In the genomic region with DNA sequence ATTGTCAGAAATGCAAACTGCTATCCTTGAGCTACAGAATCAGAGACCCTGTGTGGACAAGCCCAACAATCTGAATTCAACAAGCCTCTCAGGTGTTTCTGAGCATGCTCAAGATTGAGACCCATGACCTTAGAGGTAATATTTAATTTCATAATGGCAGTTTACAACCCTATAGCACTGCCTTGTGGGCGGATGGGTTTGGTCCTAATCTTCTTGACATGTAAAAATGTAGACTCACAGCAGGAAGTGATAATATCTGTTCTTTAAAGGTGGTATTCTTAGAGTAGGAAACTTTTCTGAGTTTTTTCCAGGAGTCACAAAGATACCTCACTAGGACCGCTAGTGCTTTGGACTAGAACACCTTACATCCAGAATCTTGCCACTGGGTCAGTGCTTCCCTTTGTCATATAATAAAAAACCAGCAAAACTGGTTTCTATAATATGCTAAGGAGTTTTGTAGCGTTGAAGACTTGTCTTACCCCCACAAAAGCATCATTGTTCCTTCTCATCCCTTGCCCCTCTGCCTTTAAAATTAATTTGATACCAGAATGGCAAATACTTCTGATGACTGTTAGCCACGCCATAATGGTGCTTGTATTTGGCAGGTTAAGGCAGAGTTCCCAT, we compare ENCODE assay signal across 16 cellular contexts. TPM values are rescaled to one million over a fixed set of nuclear protein-coding genes. Genes with fewer than 3 reads are reported as not detected.
DNase-seq lines count a peak whose midpoint lies in the region; ATAC-seq and TF ChIP-seq lines count a peak whose summit lies in the region.
"Had no signal": no experiment of that assay in that cellular context is flagged by ENCODE, and none has a peak within 500 bp of the region (broad histone marks: within the 10 kb centered on the region; RNA-seq: fewer than 3 reads in every experiment).

No MANE protein-coding gene starts in this region.

- H3K9me3 Mint-ChIP-seq in activated T-cell treated with anti-CD3 and anti-CD28 coated beads, Interleukin-2, amount 50 U/mL, for 72 hours: no peaks in the 10 kb centered on the region
- peaks cover 0 to 3% (median 0%) of the 10 kb centered on the region in 11 donors for H3K9me3 Mint-ChIP-seq in naive thymus-derived CD4-positive, alpha-beta T cell
- no peaks in the 10 kb centered on the region for H3K9me3 Mint-ChIP-seq in stimulated activated effector memory CD8-positive, alpha-beta T cell treated with anti-CD3 and anti-CD28 coated beads, Interleukin-12 subunit alpha, Interleukin-12 subunit beta, amount 100 ng/mL, for 72 hours
- H3K9me3 Mint-ChIP-seq: activated T-helper 1 cell treated with anti-CD3 and anti-CD28 coated beads, Interleukin-12 subunit alpha, Interleukin-12 subunit beta, Interleukin-2, Interleukin-4 antibody, amounts not matched to agents 30 ng/mL and 10 ng/mL and 1 ng/mL, durations not matched to agents 14 hours and 24 hours and 36 hours had no signal

- H3K4me3 ChIP-seq in LNCaP clone FGC (ENCODE audit: low read depth, low read length): no peak overlapping the region
- H3K4me3 ChIP-seq in naive thymus-derived CD4-positive, alpha-beta T cell (ENCODE audit: low read length): no peak overlapping the region
- H3K4me3 ChIP-seq: dorsolateral prefrontal cortex, lower lobe of right lung had no signal

- CTCF ChIA-PET in naive thymus-derived CD4-positive, alpha-beta T cell (lab: Charles Lee): interaction anchor here (1.3 kb wide), 1 partner anchor 165 kb away, joined by 4 read pairs; no protein-coding TSS in a partner anchor

- no peaks in the 10 kb centered on the region for H3K27me3 Mint-ChIP-seq in activated T-cell treated with anti-CD3 and anti-CD28 coated beads, Interleukin-2, amount 50 U/mL, for 72 hours (ENCODE audit: low read depth)
- no peaks in the 10 kb centered on the region for H3K27me3 Mint-ChIP-seq in naive thymus-derived CD4-positive, alpha-beta T cell

- no peak for DNase-seq in activated T-cell treated with anti-CD3 and anti-CD28 coated beads, Interleukin-2, amount 50 U/mL, for 72 hours
- no peak for DNase-seq in activated T-cell treated with anti-CD3 and anti-CD28 coated beads for 4 hours
- peak; percentile 10 for DNase-seq in LNCaP clone FGC (ENCODE audit: low read depth)
- peak; percentile 3 to 18 for DNase-seq in activated CD4-positive, alpha-beta T cell treated with anti-CD3 and anti-CD28 coated beads, Interleukin-2, amount 50 U/mL, for 4 hours
- peak in 7 of 9 donors; percentile 4 to 36 (median 18) for DNase-seq in naive thymus-derived CD4-positive, alpha-beta T cell
- no peak for DNase-seq in stimulated activated effector memory CD8-positive, alpha-beta T cell treated with anti-CD3 and anti-CD28 coated beads, Interleukin-12 subunit alpha, Interleukin-12 subunit beta, amount 100 ng/mL, for 72 hours (ENCODE audit: low spot score in 2 of 2)
- DNase-seq in SHP77 treated with DMSO at 0.1 percent for 48 hours (lab: John Stamatoyannopoulos, UW): no peak
- DNase-seq: anterior cingulate cortex, dorsolateral prefrontal cortex, lower lobe of right lung, NCI-H1105, NCI-H446 treated with DMSO at 0.1 percent for 48 hours had no signal

- H3K9me3 ChIP-seq in naive thymus-derived CD4-positive, alpha-beta T cell (ENCODE audit: control insufficient read depth in 2 of 3, low read length in 3 of 3): no peaks in the 10 kb centered on the region
- H3K9me3 ChIP-seq: lower lobe of right lung had no signal

- peak overlapping the region; percentile 27 for H3K27ac Mint-ChIP-seq in activated T-cell treated with anti-CD3 and anti-CD28 coated beads, Interleukin-2, amount 50 U/mL, for 72 hours
- peak overlapping the region in 2 of 9 donors; percentile 6 to 22 for H3K27ac Mint-ChIP-seq in naive thymus-derived CD4-positive, alpha-beta T cell
- no peak overlapping the region for H3K27ac Mint-ChIP-seq in stimulated activated effector memory CD8-positive, alpha-beta T cell treated with anti-CD3 and anti-CD28 coated beads, Interleukin-12 subunit alpha, Interleukin-12 subunit beta, amount 100 ng/mL, for 72 hours

- POLR2A ChIA-PET in naive thymus-derived CD4-positive, alpha-beta T cell (lab: Charles Lee): interaction anchor here (0.6 kb wide), 1 partner anchor 53 kb away, joined by 3 read pairs; the partner anchor contains the start of gene E2F3

- H3K4me3 Mint-ChIP-seq in activated T-cell treated with anti-CD3 and anti-CD28 coated beads, Interleukin-2, amount 50 U/mL, for 72 hours: no peak overlapping the region
- no peak overlapping the region for H3K4me3 Mint-ChIP-seq in naive thymus-derived CD4-positive, alpha-beta T cell
- H3K4me3 Mint-ChIP-seq in stimulated activated effector memory CD8-positive, alpha-beta T cell treated with anti-CD3 and anti-CD28 coated beads, Interleukin-12 subunit alpha, Interleukin-12 subunit beta, amount 100 ng/mL, for 72 hours: no peak overlapping the region
- H3K4me3 Mint-ChIP-seq: activated T-helper 1 cell treated with anti-CD3 and anti-CD28 coated beads, Interleukin-12 subunit alpha, Interleukin-12 subunit beta, Interleukin-2, Interleukin-4 antibody, amounts not matched to agents 30 ng/mL and 10 ng/mL and 1 ng/mL, durations not matched to agents 14 hours and 24 hours and 36 hours had no signal

- TF ChIP-seq CTCF in LNCaP clone FGC (IDR thresholded peaks at IDR 0.05; ENCODE audit: control insufficient read depth, extremely low read depth, insufficient read depth): no peak

- H3K4me1 ChIP-seq in naive thymus-derived CD4-positive, alpha-beta T cell (ENCODE audit: control insufficient read depth in 2 of 2, insufficient read depth in 2 of 2, low read length in 2 of 2): no peaks in the 10 kb centered on the region
- H3K4me1 ChIP-seq: lower lobe of right lung had no signal

- H3K27ac ChIP-seq in naive thymus-derived CD4-positive, alpha-beta T cell (ENCODE audit: low read depth, low read length): no peak overlapping the region
- H3K27ac ChIP-seq: dorsolateral prefrontal cortex, lower lobe of right lung had no signal

- H3K4me1 Mint-ChIP-seq in activated T-cell treated with anti-CD3 and anti-CD28 coated beads, Interleukin-2, amount 50 U/mL, for 72 hours (ENCODE audit: low read depth): peaks cover 25% of the 10 kb centered on the region
- H3K4me1 Mint-ChIP-seq in naive thymus-derived CD4-positive, alpha-beta T cell: peaks cover 8 to 37% (median 29%) of the 10 kb centered on the region in 7 donors
- H3K4me1 Mint-ChIP-seq in stimulated activated effector memory CD8-positive, alpha-beta T cell treated with anti-CD3 and anti-CD28 coated beads, Interleukin-12 subunit alpha, Interleukin-12 subunit beta, amount 100 ng/mL, for 72 hours: peaks cover 41% of the 10 kb centered on the region

- no peaks in the 10 kb centered on the region for H3K36me3 ChIP-seq in naive thymus-derived CD4-positive, alpha-beta T cell (ENCODE audit: control insufficient read depth in 2 of 3, insufficient read depth in 3 of 3, low read length in 3 of 3)
- H3K36me3 ChIP-seq: lower lobe of right lung had no signal

- peaks cover 5 to 19% of the 10 kb centered on the region in 2 donors for H3K36me3 Mint-ChIP-seq in activated T-cell treated with anti-CD3 and anti-CD28 coated beads, Interleukin-2, amount 50 U/mL, for 72 hours (ENCODE audit: insufficient read depth in 2 of 2)
- H3K36me3 Mint-ChIP-seq in naive thymus-derived CD4-positive, alpha-beta T cell: peaks cover 0 to 34% (median 27%) of the 10 kb centered on the region in 5 donors
- peaks cover 14% of the 10 kb centered on the region for H3K36me3 Mint-ChIP-seq in stimulated activated effector memory CD8-positive, alpha-beta T cell treated with anti-CD3 and anti-CD28 coated beads, Interleukin-12 subunit alpha, Interleukin-12 subunit beta, amount 100 ng/mL, for 72 hours

- no peak for ATAC-seq in activated T-cell treated with anti-CD3 and anti-CD28 coated beads, Interleukin-2, amount 50 U/mL, for 72 hours (replicated peaks in 1 of 2)
- peak; percentile 69 for ATAC-seq in naive thymus-derived CD4-positive, alpha-beta T cell
- ATAC-seq in stimulated activated effector memory CD8-positive, alpha-beta T cell treated with anti-CD3 and anti-CD28 coated beads, Interleukin-12 subunit alpha, Interleukin-12 subunit beta, amount 100 ng/mL, for 72 hours: no peak
- ATAC-seq in GM18858 (IDR thresholded peaks at IDR 0.05; ENCODE audit: unreplicated experiment): no peak
- ATAC-seq: lower lobe of right lung, Panc1, sciatic nerve had no signal

- intact Hi-C loops in naive thymus-derived CD4-positive, alpha-beta T cell (cut with micrococcal nuclease): loop anchor here (1.0 to 5.0 kb wide), 3 partner anchors 50 to 163 kb away; partner anchors contain the start of gene E2F3 (in 1 of the 2)

- H3K27me3 ChIP-seq in naive thymus-derived CD4-positive, alpha-beta T cell (ENCODE audit: control insufficient read depth in 2 of 2, insufficient read depth in 2 of 2, low read length in 2 of 2): no peaks in the 10 kb centered on the region
- H3K27me3 ChIP-seq: dorsolateral prefrontal cortex had no signal

RNA-seq across cellular contexts. Expression of gene E2F3, which starts 52.6 kb away (rescaled TPM):
- total RNA-seq in activated T-cell treated with anti-CD3 and anti-CD28 coated beads, Interleukin-2, amount 50 U/mL, for 72 hours: 10 to 100 TPM; 17.5 to 18.0 TPM
- 10 to 100 TPM in 4 of 5 experiments, 1 to 10 TPM in 1; 5.1 to 39.2 (median 30.8) TPM for total RNA-seq in naive thymus-derived CD4-positive, alpha-beta T cell
- 1 to 10 TPM; 3.0 to 3.5 TPM for polyA plus RNA-seq in naive thymus-derived CD4-positive, alpha-beta T cell

Comparison
In these comparisons a context has a peak if more than half of its experiments do, and no peak if none do; other contexts are left out.
1. DNase-seq: peak in LNCaP clone FGC (single experiment), activated CD4-positive, alpha-beta T cell treated with anti-CD3 and anti-CD28 coated beads, Interleukin-2, amount 50 U/mL, for 4 hours (2 of 2) and naive thymus-derived CD4-positive, alpha-beta T cell (7 of 9); none in activated T-cell treated with anti-CD3 and anti-CD28 coated beads, Interleukin-2, amount 50 U/mL, for 72 hours (0 of 2), activated T-cell treated with anti-CD3 and anti-CD28 coated beads for 4 hours (single experiment), stimulated activated effector memory CD8-positive, alpha-beta T cell treated with anti-CD3 and anti-CD28 coated beads, Interleukin-12 subunit alpha, Interleukin-12 subunit beta, amount 100 ng/mL, for 72 hours (0 of 2) and SHP77 treated with DMSO at 0.1 percent for 48 hours (single experiment).